31 cellular contexts compared by ENCODE assay signal in the genomic region with DNA sequence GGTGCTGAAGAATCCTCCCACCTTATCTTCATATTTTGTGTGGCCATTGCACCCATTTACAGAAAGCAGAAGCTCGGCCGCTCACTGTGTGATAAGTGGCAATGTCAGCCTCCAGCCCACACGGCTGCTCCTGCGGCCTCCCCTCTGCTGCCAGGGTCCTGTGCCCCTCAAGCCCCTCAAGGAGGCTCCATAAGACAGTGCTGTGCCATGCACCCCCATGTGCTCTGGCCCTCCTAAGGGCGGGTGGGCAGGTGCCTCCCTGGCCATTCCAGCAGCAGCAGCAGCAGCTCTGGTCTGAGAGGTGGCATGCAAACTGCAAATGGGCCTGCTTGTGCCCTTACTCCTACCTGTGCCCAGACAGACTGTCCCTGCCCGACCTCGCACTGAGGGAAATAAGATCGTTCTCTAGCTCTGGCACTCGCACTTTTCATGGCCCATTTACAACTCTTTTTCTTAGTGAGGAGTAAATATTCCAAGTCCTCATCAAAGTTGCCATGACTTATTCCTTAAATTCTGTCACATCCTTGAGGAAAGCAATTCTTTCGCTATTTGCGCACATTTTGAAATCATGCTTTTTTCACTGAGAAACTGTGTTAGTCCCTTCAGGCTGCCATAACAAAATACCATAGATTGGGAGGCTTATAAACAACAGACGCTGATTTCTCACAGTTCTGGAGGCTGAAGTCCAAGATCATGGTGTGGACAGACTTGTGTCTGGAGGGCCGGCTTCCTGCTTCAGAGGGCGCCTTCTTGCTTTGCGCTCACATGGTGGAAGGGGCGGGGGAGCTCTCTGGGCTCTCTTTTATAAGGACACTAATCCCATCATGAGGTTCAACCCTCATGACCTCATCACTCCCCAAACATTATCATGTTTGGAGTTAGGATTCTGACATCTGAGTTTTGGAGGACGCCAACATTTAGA.
"Had no signal": no experiment of that assay in that cellular context is flagged by ENCODE, and none has a peak within 500 bp of the region (broad histone marks: within the 10 kb centered on the region; RNA-seq: fewer than 3 reads in every experiment).

No MANE protein-coding gene starts in this region.

- H3K36me3 ChIP-seq: breast epithelium, lower lobe of right lung, neutrophil, ovary, prostate gland had no signal

- H3K9me3 ChIP-seq: lower lobe of right lung, neutrophil, ovary, prostate gland, upper lobe of left lung had no signal

- H3K27ac Mint-ChIP-seq: activated CD4-positive, alpha-beta T cell treated with anti-CD3 and anti-CD28 coated beads for 36 hours; activated CD8-positive, alpha-beta T cell treated with anti-CD3 and anti-CD28 coated beads, Interleukin-2, amount 10 ng/mL, durations not matched to agents 7 days and 5 days; activated T-cell treated with anti-CD3 and anti-CD28 coated beads, Interleukin-2, amount 50 U/mL, for 24 hours; dendritic cell treated with granulocyte-macrophage colony-stimulating factor and Interleukin-4, amounts not matched to agents 40 ng/mL and 50 ng/mL, for 4 days; natural killer cell; stimulated activated memory B cell treated with anti-CD40 and anti-IgM and Interleukin-4, amounts not matched to agents 10 μg/mL and 1 μg/mL and 100 μg/mL, for 72 hours; T-helper 17 cell had no signal

- H3K36me3 Mint-ChIP-seq: natural killer cell; stimulated activated memory B cell treated with anti-CD40 and anti-IgM and Interleukin-4, amounts not matched to agents 10 μg/mL and 1 μg/mL and 100 μg/mL, for 72 hours had no signal

- ATAC-seq: activated CD4-positive, alpha-beta T cell treated with anti-CD3 and anti-CD28 coated beads for 36 hours; activated CD8-positive, alpha-beta T cell treated with anti-CD3 and anti-CD28 coated beads, Interleukin-2, amount 10 ng/mL, durations not matched to agents 7 days and 5 days; left lobe of liver; natural killer cell; stimulated activated memory B cell treated with anti-CD40 and anti-IgM and Interleukin-4, amounts not matched to agents 10 μg/mL and 1 μg/mL and 100 μg/mL, for 72 hours; stimulated activated naive CD8-positive, alpha-beta T cell treated with anti-CD3 and anti-CD28 coated beads, Interleukin-15, amount 100 ng/mL, for 72 hours; T-helper 17 cell had no signal

- DNase-seq: activated CD4-positive, alpha-beta T cell treated with anti-CD3 and anti-CD28 coated beads for 36 hours; activated CD4-positive, CD25-positive, alpha-beta regulatory T cell; activated CD8-positive, alpha-beta T cell treated with anti-CD3 and anti-CD28 coated beads, Interleukin-2, amount 10 ng/mL, durations not matched to agents 7 days and 5 days; activated gamma-delta T cell treated with Interleukin-2 at 50 U/mL for 16 hours; activated naive CD4-positive, alpha-beta T cell treated with anti-CD3 and anti-CD28 coated beads, Interleukin-2, amount 50 U/mL, for 16 hours; activated T-cell treated with anti-CD3 and anti-CD28 coated beads, Interleukin-2, amount 50 U/mL, for 24 hours; amniotic stem cell; central memory CD4-positive, alpha-beta T cell; esophagus squamous epithelium; foreskin melanocyte; kidney glomerular epithelial cell; lower lobe of right lung; mesenchymal stem cell; natural killer cell; ovary; retina; stimulated activated CD4-positive, alpha-beta T cell treated with anti-CD3 and anti-CD28 coated beads, Interleukin-1b, Interleukin-23, amount 100 ng/mL, for 48 hours; stimulated activated CD4-positive, alpha-beta T cell treated with anti-CD3 and anti-CD28 coated beads, Interleukin-4, amount 100 ng/mL, for 4 hours; stimulated activated CD8-positive, alpha-beta memory T cell treated with anti-CD3 and anti-CD28 coated beads, Interleukin-4, amount 100 ng/mL, for 48 hours; stimulated activated naive CD8-positive, alpha-beta T cell treated with anti-CD3 and anti-CD28 coated beads, Interleukin-15, amount 100 ng/mL, for 72 hours; substantia nigra; T-helper 17 cell; T1000 had no signal

- H3K4me3 Mint-ChIP-seq: activated CD4-positive, alpha-beta T cell treated with anti-CD3 and anti-CD28 coated beads for 36 hours; activated CD8-positive, alpha-beta T cell treated with anti-CD3 and anti-CD28 coated beads, Interleukin-2, amount 10 ng/mL, durations not matched to agents 7 days and 5 days; activated T-cell treated with anti-CD3 and anti-CD28 coated beads, Interleukin-2, amount 50 U/mL, for 24 hours; dendritic cell treated with granulocyte-macrophage colony-stimulating factor and Interleukin-4, amounts not matched to agents 40 ng/mL and 50 ng/mL, for 4 days; natural killer cell; stimulated activated memory B cell treated with anti-CD40 and anti-IgM and Interleukin-4, amounts not matched to agents 10 μg/mL and 1 μg/mL and 100 μg/mL, for 72 hours; stimulated activated naive CD8-positive, alpha-beta T cell treated with anti-CD3 and anti-CD28 coated beads, Interleukin-15, amount 100 ng/mL, for 72 hours; T-helper 17 cell had no signal

- H3K4me1 Mint-ChIP-seq: natural killer cell; stimulated activated memory B cell treated with anti-CD40 and anti-IgM and Interleukin-4, amounts not matched to agents 10 μg/mL and 1 μg/mL and 100 μg/mL, for 72 hours; T-helper 17 cell had no signal

- H3K27me3 ChIP-seq: breast epithelium, esophagus squamous epithelium, neutrophil, ovary, upper lobe of left lung had no signal

- H3K4me3 ChIP-seq: breast epithelium, esophagus squamous epithelium, lower lobe of right lung, ovary, prostate gland, smooth muscle cell, upper lobe of left lung had no signal

- H3K27me3 Mint-ChIP-seq: activated CD4-positive, alpha-beta T cell treated with anti-CD3 and anti-CD28 coated beads for 36 hours; activated T-cell treated with anti-CD3 and anti-CD28 coated beads, Interleukin-2, amount 50 U/mL, for 24 hours; dendritic cell treated with granulocyte-macrophage colony-stimulating factor and Interleukin-4, amounts not matched to agents 40 ng/mL and 50 ng/mL, for 4 days; stimulated activated naive CD8-positive, alpha-beta T cell treated with anti-CD3 and anti-CD28 coated beads, Interleukin-15, amount 100 ng/mL, for 72 hours had no signal

- H3K9me3 Mint-ChIP-seq: activated T-cell treated with anti-CD3 and anti-CD28 coated beads, Interleukin-2, amount 50 U/mL, for 24 hours; natural killer cell; stimulated activated memory B cell treated with anti-CD40 and anti-IgM and Interleukin-4, amounts not matched to agents 10 μg/mL and 1 μg/mL and 100 μg/mL, for 72 hours; stimulated activated naive CD8-positive, alpha-beta T cell treated with anti-CD3 and anti-CD28 coated beads, Interleukin-15, amount 100 ng/mL, for 72 hours had no signal

- H3K27ac ChIP-seq: breast epithelium, esophagus squamous epithelium, lower lobe of right lung, neutrophil, ovary, prostate gland, upper lobe of left lung had no signal
